Comparison of ENCODE assay signal across 2 cellular contexts in the genomic region with DNA sequence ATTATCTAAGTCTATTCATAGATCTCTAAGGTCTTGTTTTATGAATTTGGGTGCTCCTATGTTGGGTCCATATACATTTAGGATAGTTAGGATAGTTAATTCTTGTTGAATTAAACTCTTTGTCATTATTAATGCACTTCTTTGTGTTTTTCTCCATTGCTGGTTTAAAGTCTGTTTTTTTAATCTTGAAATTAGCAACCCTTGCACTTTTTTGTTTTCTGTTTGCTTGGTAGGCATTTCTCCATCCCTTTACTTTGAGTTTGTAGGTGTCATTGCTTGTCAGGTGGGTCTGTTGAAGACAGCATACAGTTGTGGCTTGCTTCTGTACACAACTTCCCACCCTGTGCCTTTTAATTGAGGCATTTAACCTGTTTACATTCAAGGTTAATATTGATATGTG.
TF ChIP-seq lines count a peak whose summit lies in the region.

No MANE protein-coding gene starts in this region.

TF ChIP-seq in A549, 52 proteins besides CTCF, POLR2A, EP300 and RAD21:
- no peak for TF ChIP-seq NR3C1 (IDR thresholded peaks at IDR 0.05)
- no peak for TF ChIP-seq CHD4 (IDR thresholded peaks at IDR 0.05; ENCODE audit: borderline replicate concordance)
- TF ChIP-seq FOSL2 (IDR thresholded peaks at IDR 0.05) = no peak
- TF ChIP-seq FOSL2 (CRISPR knock-in tag; IDR thresholded peaks at IDR 0.05) = no peak
- TF ChIP-seq MAFK (IDR thresholded peaks at IDR 0.05; ENCODE audit: partially characterized antibody) = peak; percentile 48
- TF ChIP-seq FOXS1 (CRISPR knock-in tag; IDR thresholded peaks at IDR 0.05) = no peak
- TF ChIP-seq EHMT2 (IDR thresholded peaks at IDR 0.05; ENCODE audit: low read depth) = no peak
- no peak for TF ChIP-seq CHD2 (IDR thresholded peaks at IDR 0.05; ENCODE audit: low read length, partially characterized antibody)

TF ChIP-seq in IMR-90, 13 proteins besides CTCF, POLR2A, EP300 and RAD21:
- peak; percentile 55 for TF ChIP-seq MAFK (IDR thresholded peaks at IDR 0.05; ENCODE audit: low read depth, low read length)
- no peak for TF ChIP-seq CEBPB (IDR thresholded peaks at IDR 0.05; ENCODE audit: low read depth, low read length)
